Comparison of ENCODE assay signal across 1 cellular context in genomic region chr20:49179368-49180277, GRCh38.
TF ChIP-seq lines count a peak whose summit lies in the region.

No MANE protein-coding gene starts in this region.

TF ChIP-seq in HepG2, 621 proteins besides CTCF, POLR2A, EP300 and RAD21 (continued from another document and continues in another):
- TF ChIP-seq STAT6 (CRISPR knock-in tag; IDR thresholded peaks at IDR 0.05; ENCODE audit: borderline replicate concordance): no peak
- peak; percentile 12; the same call in 1 of the 2 replicates for TF ChIP-seq ZKSCAN8 (CRISPR knock-in tag; IDR thresholded peaks at IDR 0.05; ENCODE audit: borderline replicate concordance)
- no peak for TF ChIP-seq SOX6 (IDR thresholded peaks at IDR 0.05)
- TF ChIP-seq SOX6 (CRISPR knock-in tag; IDR thresholded peaks at IDR 0.05): peak; percentile 79
- TF ChIP-seq ATF3 (CRISPR knock-in tag; IDR thresholded peaks at IDR 0.05): no peak
- TF ChIP-seq KAT7 (CRISPR knock-in tag; IDR thresholded peaks at IDR 0.05; ENCODE audit: borderline replicate concordance): no peak
- no peak for TF ChIP-seq PHF21A (CRISPR knock-in tag; IDR thresholded peaks at IDR 0.05)
- no peak for TF ChIP-seq ZNF720 (CRISPR knock-in tag; IDR thresholded peaks at IDR 0.05)
- 0 out of 2 replicates have a peak, but pooled peaks have one; percentile 31 for TF ChIP-seq ZFP1 (CRISPR knock-in tag; IDR thresholded peaks at IDR 0.05)
- no peak for TF ChIP-seq PRDM4 (CRISPR knock-in tag; IDR thresholded peaks at IDR 0.05; ENCODE audit: borderline replicate concordance)
- no peak for TF ChIP-seq ZNF800 (CRISPR knock-in tag; IDR thresholded peaks at IDR 0.05)
- no peak for TF ChIP-seq ZNF354B (CRISPR knock-in tag; IDR thresholded peaks at IDR 0.05)
- TF ChIP-seq ZNF564 (CRISPR knock-in tag; IDR thresholded peaks at IDR 0.05): no peak
- no peak for TF ChIP-seq LCORL (IDR thresholded peaks at IDR 0.05)
- TF ChIP-seq LCORL (CRISPR knock-in tag; IDR thresholded peaks at IDR 0.05): peak; percentile 63; the same call in 1 of the 2 replicates
- TF ChIP-seq E2F2 (CRISPR knock-in tag; IDR thresholded peaks at IDR 0.05; ENCODE audit: borderline replicate concordance): no peak
- 0 out of 2 replicates have a peak, but pooled peaks have one; percentile 63 for TF ChIP-seq ZNF205 (CRISPR knock-in tag; IDR thresholded peaks at IDR 0.05)
- peak in 1 of 2 experiments; percentile 83; a peak in 1 of 4 replicates for TF ChIP-seq KLF16 (CRISPR knock-in tag; IDR thresholded peaks at IDR 0.05)
- peak; percentile 64; the same call in 1 of the 2 replicates for TF ChIP-seq HDAC2 (CRISPR knock-in tag; IDR thresholded peaks at IDR 0.05)
- TF ChIP-seq ZNF609 (CRISPR knock-in tag; IDR thresholded peaks at IDR 0.05; ENCODE audit: borderline replicate concordance): 0 out of 2 replicates have a peak, but pooled peaks have one; percentile 8
- 0 out of 2 replicates have a peak, but pooled peaks have one; percentile 43 for TF ChIP-seq ZNF556 (CRISPR knock-in tag; IDR thresholded peaks at IDR 0.05; ENCODE audit: borderline replicate concordance)
- TF ChIP-seq ZFP41 (CRISPR knock-in tag; IDR thresholded peaks at IDR 0.05; ENCODE audit: borderline replicate concordance): no peak
- TF ChIP-seq FOXA1 (IDR thresholded peaks at IDR 0.05): peak; percentile 40
- peak; percentile 49; the same call in 1 of the 2 replicates for TF ChIP-seq FOXA1 (CRISPR knock-in tag; IDR thresholded peaks at IDR 0.05)
- TF ChIP-seq ETV5 (CRISPR knock-in tag; IDR thresholded peaks at IDR 0.05; ENCODE audit: borderline replicate concordance): no peak; the same call in 1 of the 2 replicates
- no peak for TF ChIP-seq FIP1L1 (IDR thresholded peaks at IDR 0.05; ENCODE audit: borderline replicate concordance, insufficient read depth, low read depth, low read length)
- no peak for TF ChIP-seq ZFP36L2 (CRISPR knock-in tag; IDR thresholded peaks at IDR 0.05)
- TF ChIP-seq EEA1 (CRISPR knock-in tag; IDR thresholded peaks at IDR 0.05; ENCODE audit: borderline replicate concordance): no peak
- TF ChIP-seq KLF12 (CRISPR knock-in tag; IDR thresholded peaks at IDR 0.05; ENCODE audit: borderline replicate concordance): no peak
- TF ChIP-seq FOSL2 (CRISPR knock-in tag; IDR thresholded peaks at IDR 0.05): no peak; the same call in 1 of the 2 replicates
- no peak for TF ChIP-seq ZFAT (CRISPR knock-in tag; conservative IDR thresholded peaks at IDR 0.05)
- peak; percentile 86; the same call in 1 of the 2 replicates for TF ChIP-seq ZBTB3 (CRISPR knock-in tag; IDR thresholded peaks at IDR 0.05; ENCODE audit: borderline replicate concordance, low read depth)
- no peak for TF ChIP-seq ZMYM2 (CRISPR knock-in tag; IDR thresholded peaks at IDR 0.05)
- TF ChIP-seq ZFP62 (CRISPR knock-in tag; IDR thresholded peaks at IDR 0.05): no peak
- TF ChIP-seq IKZF5 (CRISPR knock-in tag; IDR thresholded peaks at IDR 0.05): no peak; the same call in 1 of the 2 replicates
- TF ChIP-seq ZNF546 (CRISPR knock-in tag; conservative IDR thresholded peaks at IDR 0.05): no peak
- TF ChIP-seq ZNF580 (CRISPR knock-in tag; IDR thresholded peaks at IDR 0.05; ENCODE audit: borderline replicate concordance, low read depth): no peak
- TF ChIP-seq ERF (CRISPR knock-in tag; IDR thresholded peaks at IDR 0.05): no peak
- TF ChIP-seq ZNF235 (CRISPR knock-in tag; IDR thresholded peaks at IDR 0.05; ENCODE audit: borderline replicate concordance): no peak
- no peak for TF ChIP-seq ZNF329 (CRISPR knock-in tag; IDR thresholded peaks at IDR 0.05; ENCODE audit: low read depth)
- no peak for TF ChIP-seq SATB2 (CRISPR knock-in tag; IDR thresholded peaks at IDR 0.05)
- TF ChIP-seq SMC3 (IDR thresholded peaks at IDR 0.05; ENCODE audit: low read length): no peak; the same call in none of the 2 replicates
- TF ChIP-seq MTA3 (CRISPR knock-in tag; IDR thresholded peaks at IDR 0.05): no peak
- TF ChIP-seq SIN3A (IDR thresholded peaks at IDR 0.05; ENCODE audit: borderline replicate concordance, low read depth, low read length): no peak
- no peak for TF ChIP-seq HNF1A (IDR thresholded peaks at IDR 0.05; ENCODE audit: low read depth)
- peak; percentile 57; the same call in 1 of the 2 replicates for TF ChIP-seq HNF1A (CRISPR knock-in tag; IDR thresholded peaks at IDR 0.05; ENCODE audit: borderline replicate concordance)
- TF ChIP-seq YEATS2 (CRISPR knock-in tag; IDR thresholded peaks at IDR 0.05; ENCODE audit: borderline replicate concordance): 0 out of 2 replicates have a peak, but pooled peaks have one; percentile 6
